ENCODE assay signal across 2 cellular contexts in the genomic region with DNA sequence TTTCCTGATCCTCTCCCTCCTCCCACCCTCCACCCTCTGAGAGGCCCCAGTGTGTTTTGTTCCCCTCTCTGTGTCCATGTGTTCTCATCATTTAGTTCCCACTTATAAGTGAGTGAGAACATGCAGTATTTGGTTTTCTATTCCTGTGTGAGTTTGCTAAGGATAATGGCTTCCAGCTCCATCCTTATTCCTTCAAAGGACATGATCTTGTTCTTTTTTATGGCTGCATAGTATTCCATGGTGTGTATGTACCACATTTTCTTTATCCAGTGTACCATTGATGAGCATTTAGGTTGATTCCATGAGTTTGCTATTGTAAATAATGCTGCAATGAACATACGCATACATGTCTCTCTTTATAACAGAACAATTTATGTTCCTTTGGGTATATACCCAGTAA. TPM values are rescaled to one million over a fixed set of nuclear protein-coding genes. Genes with fewer than 3 reads are reported as not detected.
"Had no signal": no experiment of that assay in that cellular context is flagged by ENCODE, and none has a peak within 500 bp of the region (broad histone marks: within the 10 kb centered on the region; RNA-seq: fewer than 3 reads in every experiment).

No MANE protein-coding gene starts in this region.

RNA-seq across cellular contexts. Expression of a gene that starts 25.7 kb away (rescaled TPM):
- total RNA-seq: G401, GM12878 had no signal
- polyA plus RNA-seq: GM12878 had no signal
